Comparison of ENCODE assay signal across 20 cellular contexts in genomic region chr14:79018846-79019245, GRCh38.
DNase-seq lines count a peak whose midpoint lies in the region; TF ChIP-seq lines count a peak whose summit lies in the region.
"Had no signal": no experiment of that assay in that cellular context is flagged by ENCODE, and none has a peak within 500 bp of the region (broad histone marks: within the 10 kb centered on the region; RNA-seq: fewer than 3 reads in every experiment).

No MANE protein-coding gene starts in this region.

- no peaks in the 10 kb centered on the region for H3K36me3 ChIP-seq in osteoblast (ENCODE audit: insufficient read depth, low read length)
- H3K36me3 ChIP-seq: BE2C, gastrocnemius medialis, sigmoid colon had no signal

- peaks cover 25% of the 10 kb centered on the region for H3K4me1 ChIP-seq in osteoblast (ENCODE audit: insufficient read depth, low read length)
- H3K4me1 ChIP-seq: BE2C, gastrocnemius medialis had no signal

- no peak overlapping the region for H2AFZ ChIP-seq in osteoblast (ENCODE audit: low read length)
- H2AFZ ChIP-seq: PC-9 had no signal

- no peak for TF ChIP-seq CTCF in epithelial cell of esophagus (IDR thresholded peaks at IDR 0.05; ENCODE audit: insufficient read depth, low read depth, low read length, missing control alignments)
- no peak for TF ChIP-seq CTCF in osteoblast (IDR thresholded peaks at IDR 0.05; ENCODE audit: extremely low read depth, low read depth, low read length)

- H3K27ac ChIP-seq in osteoblast (ENCODE audit: low read depth, low read length): no peak overlapping the region
- H3K27ac ChIP-seq: gastrocnemius medialis, PC-9 had no signal

- H3K27me3 ChIP-seq in osteoblast (ENCODE audit: insufficient read depth, low read length): no peaks in the 10 kb centered on the region
- H3K27me3 ChIP-seq: BE2C, gastrocnemius medialis, sigmoid colon had no signal

- H3K4me3 ChIP-seq in epithelial cell of esophagus (ENCODE audit: low read length) (no peak overlapping the region), osteoblast (ENCODE audit: insufficient read depth, low read length) (no peak overlapping the region)
- H3K4me3 ChIP-seq: gastrocnemius medialis, PC-9, sigmoid colon had no signal

- peak; percentile 76 for DNase-seq in ELR (ENCODE audit: low read depth)
- peak; percentile 15 for DNase-seq in RPMI7951 (ENCODE audit: low read depth)
- peak; percentile 51 for DNase-seq in epithelial cell of esophagus (ENCODE audit: low read depth)
- peak; percentile 82 for DNase-seq in osteoblast (ENCODE audit: insufficient read length, low spot score, missing footprints)
- no peak for DNase-seq in activated T-cell treated with anti-CD3 and anti-CD28 coated beads for 4 hours
- DNase-seq in pons (ENCODE audit: low spot score): no peak
- DNase-seq in activated CD4-positive, alpha-beta T cell treated with anti-CD3 and anti-CD28 coated beads, Interleukin-2, amount 50 U/mL, for 1 hour: no peak
- DNase-seq in stimulated activated CD4-positive, alpha-beta T cell treated with anti-CD3 and anti-CD28 coated beads, Interleukin-4, amount 100 ng/mL, for 4 hours: no peak
- DNase-seq: activated CD4-positive, alpha-beta T cell treated with anti-CD3 and anti-CD28 coated beads for 36 hours; activated effector memory CD4-positive, alpha-beta T cell treated with Interleukin-2 at 50 U/mL for 16 hours; amniotic stem cell; BE2C; endodermal cell; gastrocnemius medialis; Kasumi-1; NCI-H1105 treated with DMSO at 0.1 percent for 48 hours; NCI-H2107; sigmoid colon; stimulated activated CD4-positive, alpha-beta T cell treated with anti-CD3 and anti-CD28 coated beads, Interleukin-2, amount 100 ng/mL, for 24 hours had no signal

- H3K79me2 ChIP-seq in osteoblast (ENCODE audit: insufficient read depth, low read length): no peaks in the 10 kb centered on the region

- H4K20me1 ChIP-seq in osteoblast (ENCODE audit: insufficient read depth, low read length): no peaks in the 10 kb centered on the region

- no peak overlapping the region for H3K4me2 ChIP-seq in osteoblast (ENCODE audit: insufficient read depth, low read length)
- H3K4me2 ChIP-seq: PC-9 had no signal

- no peaks in the 10 kb centered on the region for H3K9me3 ChIP-seq in osteoblast (ENCODE audit: low read depth, low read length)
- H3K9me3 ChIP-seq: BE2C, gastrocnemius medialis, sigmoid colon had no signal

Comparison
In these comparisons a context has a peak if more than half of its experiments do, and no peak if none do; other contexts are left out.
1. DNase-seq: peak in ELR (single experiment), RPMI7951 (single experiment), epithelial cell of esophagus (single experiment) and osteoblast (single experiment); none in activated T-cell treated with anti-CD3 and anti-CD28 coated beads for 4 hours (single experiment), pons (single experiment), activated CD4-positive, alpha-beta T cell treated with anti-CD3 and anti-CD28 coated beads, Interleukin-2, amount 50 U/mL, for 1 hour (single experiment) and stimulated activated CD4-positive, alpha-beta T cell treated with anti-CD3 and anti-CD28 coated beads, Interleukin-4, amount 100 ng/mL, for 4 hours (0 of 2).